In the genomic region with DNA sequence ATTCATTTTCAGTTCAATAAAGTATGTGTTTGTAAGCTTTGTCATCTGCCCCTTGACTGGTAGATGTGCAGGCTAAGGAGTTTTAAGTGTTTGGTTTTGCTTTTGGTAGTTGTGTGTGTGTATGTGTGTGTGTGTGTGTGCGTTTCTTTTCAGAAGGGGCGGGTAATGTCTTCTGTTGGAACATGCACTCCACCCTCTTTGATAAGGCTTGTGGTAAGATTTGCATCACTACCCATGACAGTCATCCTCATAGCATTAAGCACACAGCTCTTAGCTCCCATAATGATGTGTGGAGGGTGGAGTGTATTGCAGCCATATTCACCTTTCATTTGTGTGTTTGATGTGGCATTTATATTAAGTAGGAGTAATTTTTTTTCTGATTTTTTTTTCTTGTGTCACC, we compare ENCODE assay signal across 8 cellular contexts.
A peak's percentile ranks its signal among the peaks of the same experiment; 100 is the strongest.
DNase-seq lines count a peak whose midpoint lies in the region; ATAC-seq lines count a peak whose summit lies in the region.

No MANE protein-coding gene starts in this region.

- no peaks in the 10 kb centered on the region for H3K9me3 Mint-ChIP-seq in activated CD4-positive, alpha-beta T cell treated with anti-CD3 and anti-CD28 coated beads, Interleukin-2, amount 10 ng/mL, durations not matched to agents 7 days and 5 days
- H3K9me3 Mint-ChIP-seq in T-helper 2 cell treated with Interferon-gamma antibody and Interleukin-4, amounts not matched to agents 5 μg/mL and 100 μg/mL, for 36 hours: no peaks in the 10 kb centered on the region
- no peaks in the 10 kb centered on the region for H3K9me3 Mint-ChIP-seq in stimulated activated naive B cell treated with anti-CD40 and anti-IgM and Interleukin-4, amounts not matched to agents 10 μg/mL and 1 μg/mL and 100 μg/mL, for 72 hours

- H3K4me3 Mint-ChIP-seq in activated CD4-positive, alpha-beta T cell treated with anti-CD3 and anti-CD28 coated beads, Interleukin-2, amount 10 ng/mL, durations not matched to agents 7 days and 5 days: no peak overlapping the region
- no peak overlapping the region for H3K4me3 Mint-ChIP-seq in T-helper 2 cell treated with Interferon-gamma antibody and Interleukin-4, amounts not matched to agents 5 μg/mL and 100 μg/mL, for 36 hours
- H3K4me3 Mint-ChIP-seq in stimulated activated naive B cell treated with anti-CD40 and anti-IgM and Interleukin-4, amounts not matched to agents 10 μg/mL and 1 μg/mL and 100 μg/mL, for 72 hours: no peak overlapping the region

- H3K27me3 Mint-ChIP-seq in activated CD4-positive, alpha-beta T cell treated with anti-CD3 and anti-CD28 coated beads, Interleukin-2, amount 10 ng/mL, durations not matched to agents 7 days and 5 days: no peaks in the 10 kb centered on the region
- H3K27me3 Mint-ChIP-seq in T-helper 2 cell treated with Interferon-gamma antibody and Interleukin-4, amounts not matched to agents 5 μg/mL and 100 μg/mL, for 36 hours (ENCODE audit: low read depth): peaks cover 42% of the 10 kb centered on the region
- H3K27me3 Mint-ChIP-seq in stimulated activated naive B cell treated with anti-CD40 and anti-IgM and Interleukin-4, amounts not matched to agents 10 μg/mL and 1 μg/mL and 100 μg/mL, for 72 hours: no peaks in the 10 kb centered on the region

- peak; percentile 49 for DNase-seq in activated CD4-positive, alpha-beta T cell treated with anti-CD3 and anti-CD28 coated beads, Interleukin-2, amount 10 ng/mL, durations not matched to agents 7 days and 5 days
- DNase-seq in activated CD4-positive, alpha-beta T cell treated with anti-CD3 and anti-CD28 coated beads, Interleukin-2, amount 50 U/mL, for 4 hours: no peak
- DNase-seq in T-helper 2 cell treated with Interferon-gamma antibody and Interleukin-4, amounts not matched to agents 5 μg/mL and 100 μg/mL, for 36 hours (ENCODE audit: low spot score): peak; percentile 28
- DNase-seq in stimulated activated naive B cell treated with anti-CD40 and anti-IgM and Interleukin-4, amounts not matched to agents 10 μg/mL and 1 μg/mL and 100 μg/mL, for 72 hours: peak; percentile 1
- no peak for DNase-seq in NCI-H187 (lab: John Stamatoyannopoulos, UW)
- DNase-seq in HuH-7 (ENCODE audit: low spot score): no peak
- no peak for DNase-seq in NCI-H2029 (lab: John Stamatoyannopoulos, UW)

- no peak overlapping the region for H3K27ac Mint-ChIP-seq in activated CD4-positive, alpha-beta T cell treated with anti-CD3 and anti-CD28 coated beads, Interleukin-2, amount 10 ng/mL, durations not matched to agents 7 days and 5 days
- no peak overlapping the region for H3K27ac Mint-ChIP-seq in T-helper 2 cell treated with Interferon-gamma antibody and Interleukin-4, amounts not matched to agents 5 μg/mL and 100 μg/mL, for 36 hours
- H3K27ac Mint-ChIP-seq in stimulated activated naive B cell treated with anti-CD40 and anti-IgM and Interleukin-4, amounts not matched to agents 10 μg/mL and 1 μg/mL and 100 μg/mL, for 72 hours: no peak overlapping the region

- peaks cover 20% of the 10 kb centered on the region for H3K4me1 Mint-ChIP-seq in activated CD4-positive, alpha-beta T cell treated with anti-CD3 and anti-CD28 coated beads, Interleukin-2, amount 10 ng/mL, durations not matched to agents 7 days and 5 days
- peaks cover 18% of the 10 kb centered on the region for H3K4me1 Mint-ChIP-seq in T-helper 2 cell treated with Interferon-gamma antibody and Interleukin-4, amounts not matched to agents 5 μg/mL and 100 μg/mL, for 36 hours (ENCODE audit: low read depth)
- peaks cover 5 to 9% of the 10 kb centered on the region in 2 donors for H3K4me1 Mint-ChIP-seq in stimulated activated naive B cell treated with anti-CD40 and anti-IgM and Interleukin-4, amounts not matched to agents 10 μg/mL and 1 μg/mL and 100 μg/mL, for 72 hours

- POLR2A ChIA-PET in activated CD4-positive, alpha-beta T cell treated with anti-CD3 and anti-CD28 coated beads, Interleukin-2, amount 10 ng/mL, durations not matched to agents 7 days and 5 days (lab: Charles Lee): interaction anchor here (0.7 kb wide), 1 partner anchor 538 kb away, joined by 3 read pairs; no protein-coding TSS in a partner anchor

- CTCF ChIA-PET in activated CD4-positive, alpha-beta T cell treated with anti-CD3 and anti-CD28 coated beads, Interleukin-2, amount 10 ng/mL, durations not matched to agents 7 days and 5 days (lab: Charles Lee): interaction anchor here (0.6 to 1.4 kb wide), 2 partner anchors 12 to 33 kb away, joined by 3 read pairs; no protein-coding TSS in a partner anchor

- ATAC-seq in HG02973 (IDR thresholded peaks at IDR 0.05; ENCODE audit: unreplicated experiment): peak; percentile 49
- ATAC-seq in stimulated activated naive B cell treated with anti-CD40 and anti-IgM and Interleukin-4, amounts not matched to agents 10 μg/mL and 1 μg/mL and 100 μg/mL, for 72 hours (replicated peaks): peak; percentile 85 to 93

- peaks cover 8% of the 10 kb centered on the region for H3K36me3 Mint-ChIP-seq in activated CD4-positive, alpha-beta T cell treated with anti-CD3 and anti-CD28 coated beads, Interleukin-2, amount 10 ng/mL, durations not matched to agents 7 days and 5 days (ENCODE audit: low read depth)
- H3K36me3 Mint-ChIP-seq in T-helper 2 cell treated with Interferon-gamma antibody and Interleukin-4, amounts not matched to agents 5 μg/mL and 100 μg/mL, for 36 hours (ENCODE audit: low read depth): no peaks in the 10 kb centered on the region
- peaks cover 7 to 13% of the 10 kb centered on the region in 2 donors for H3K36me3 Mint-ChIP-seq in stimulated activated naive B cell treated with anti-CD40 and anti-IgM and Interleukin-4, amounts not matched to agents 10 μg/mL and 1 μg/mL and 100 μg/mL, for 72 hours

Comparison
In these comparisons a context has a peak if more than half of its experiments do, and no peak if none do; other contexts are left out.
1. DNase-seq: peak in activated CD4-positive, alpha-beta T cell treated with anti-CD3 and anti-CD28 coated beads, Interleukin-2, amount 10 ng/mL, durations not matched to agents 7 days and 5 days (single experiment), T-helper 2 cell treated with Interferon-gamma antibody and Interleukin-4, amounts not matched to agents 5 μg/mL and 100 μg/mL, for 36 hours (single experiment) and stimulated activated naive B cell treated with anti-CD40 and anti-IgM and Interleukin-4, amounts not matched to agents 10 μg/mL and 1 μg/mL and 100 μg/mL, for 72 hours (single experiment); none in activated CD4-positive, alpha-beta T cell treated with anti-CD3 and anti-CD28 coated beads, Interleukin-2, amount 50 U/mL, for 4 hours (0 of 2), NCI-H187 (0 of 2), HuH-7 (single experiment) and NCI-H2029 (single experiment).